ENCODE assay signal across 19 cellular contexts in the genomic region with DNA sequence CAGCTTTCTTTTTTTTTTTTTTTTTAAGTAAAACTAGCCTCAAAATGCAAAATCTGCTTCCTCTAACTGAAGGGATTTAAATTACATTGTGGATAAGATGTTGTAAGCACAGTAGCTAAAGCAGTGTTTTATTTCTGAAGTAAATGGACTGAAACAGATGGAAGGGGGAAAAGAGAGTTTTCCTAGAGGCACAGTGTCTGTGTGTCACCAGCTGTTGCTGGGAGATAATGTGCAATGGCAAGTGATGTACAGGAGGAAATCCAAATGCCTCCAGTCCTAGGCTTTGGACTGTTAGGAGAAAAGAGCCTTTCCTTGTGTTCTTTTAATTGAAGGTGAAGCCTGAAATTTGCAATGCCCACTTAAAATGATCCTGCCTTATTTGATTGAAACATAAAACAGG.
"Had no signal": no experiment of that assay in that cellular context is flagged by ENCODE, and none has a peak within 500 bp of the region (broad histone marks: within the 10 kb centered on the region; RNA-seq: fewer than 3 reads in every experiment).

No MANE protein-coding gene starts in this region.

- H3K27me3 ChIP-seq: gastrocnemius medialis, heart left ventricle, tibial artery had no signal

- H3K4me3 Mint-ChIP-seq: activated naive CD4-positive, alpha-beta T cell treated with anti-CD3 and anti-CD28 coated beads, Interleukin-2, amount 50 U/mL, for 24 hours; activated T-cell treated with anti-CD3 and anti-CD28 coated beads, Interleukin-2, amount 50 U/mL, for 72 hours; dendritic cell treated with granulocyte-macrophage colony-stimulating factor and Interleukin-4, amounts not matched to agents 40 ng/mL and 50 ng/mL, for 4 days; immature natural killer cell; naive thymus-derived CD8-positive, alpha-beta T cell had no signal

- H3K27ac ChIP-seq: gastrocnemius medialis, heart left ventricle, psoas muscle, tibial artery had no signal

- DNase-seq: activated CD4-positive, alpha-beta T cell treated with anti-CD3 and anti-CD28 coated beads, Interleukin-2, amount 50 U/mL, for 1 hour; activated CD4-positive, CD25-positive, alpha-beta regulatory T cell treated with anti-CD3 and anti-CD28 coated beads, Interleukin-2, amount 50 U/mL, for 72 hours; activated CD8-positive, alpha-beta memory T cell treated with anti-CD3 and anti-CD28 coated beads, Interleukin-2, amount 50 U/mL, for 4 hours; activated gamma-delta T cell; activated T-cell treated with anti-CD3 and anti-CD28 coated beads, Interleukin-2, amount 50 U/mL, for 72 hours; effector CD8-positive, alpha-beta T cell; gastrocnemius medialis; heart left ventricle; immature natural killer cell; mesenchymal stem cell; naive thymus-derived CD8-positive, alpha-beta T cell; psoas muscle; right cardiac atrium; stimulated activated CD4-positive, alpha-beta T cell treated with anti-CD3 and anti-CD28 coated beads, Interleukin-2, amount 100 ng/mL, for 24 hours; stimulated activated naive CD4-positive, alpha-beta T cell treated with Interleukin-2 at 50 U/mL for 16 hours; tibial artery had no signal

- H3K9me3 ChIP-seq: gastrocnemius medialis, psoas muscle, tibial artery had no signal

- H3K27ac Mint-ChIP-seq: activated naive CD4-positive, alpha-beta T cell treated with anti-CD3 and anti-CD28 coated beads, Interleukin-2, amount 50 U/mL, for 24 hours; activated T-cell treated with anti-CD3 and anti-CD28 coated beads, Interleukin-2, amount 50 U/mL, for 72 hours; dendritic cell treated with granulocyte-macrophage colony-stimulating factor and Interleukin-4, amounts not matched to agents 40 ng/mL and 50 ng/mL, for 4 days; immature natural killer cell; naive thymus-derived CD8-positive, alpha-beta T cell had no signal

- H3K36me3 Mint-ChIP-seq: activated naive CD4-positive, alpha-beta T cell treated with anti-CD3 and anti-CD28 coated beads, Interleukin-2, amount 50 U/mL, for 24 hours; immature natural killer cell; naive thymus-derived CD8-positive, alpha-beta T cell had no signal

- H3K9me3 Mint-ChIP-seq: activated naive CD4-positive, alpha-beta T cell treated with anti-CD3 and anti-CD28 coated beads, Interleukin-2, amount 50 U/mL, for 24 hours; dendritic cell treated with granulocyte-macrophage colony-stimulating factor and Interleukin-4, amounts not matched to agents 40 ng/mL and 50 ng/mL, for 4 days had no signal

- H3K27me3 Mint-ChIP-seq: activated naive CD4-positive, alpha-beta T cell treated with anti-CD3 and anti-CD28 coated beads, Interleukin-2, amount 50 U/mL, for 24 hours; dendritic cell treated with granulocyte-macrophage colony-stimulating factor and Interleukin-4, amounts not matched to agents 40 ng/mL and 50 ng/mL, for 4 days; naive thymus-derived CD8-positive, alpha-beta T cell had no signal

- H3K4me1 ChIP-seq: gastrocnemius medialis, heart left ventricle, psoas muscle, tibial artery had no signal

- ATAC-seq: activated T-cell treated with anti-CD3 and anti-CD28 coated beads, Interleukin-2, amount 50 U/mL, for 72 hours; esophagus mucosa; gastrocnemius medialis; heart left ventricle; naive thymus-derived CD8-positive, alpha-beta T cell; psoas muscle; right cardiac atrium had no signal

- H3K4me3 ChIP-seq: gastrocnemius medialis, heart left ventricle, psoas muscle, tibial artery had no signal

- H3K4me1 Mint-ChIP-seq: activated naive CD4-positive, alpha-beta T cell treated with anti-CD3 and anti-CD28 coated beads, Interleukin-2, amount 50 U/mL, for 24 hours; immature natural killer cell; naive thymus-derived CD8-positive, alpha-beta T cell had no signal

- H3K36me3 ChIP-seq: gastrocnemius medialis, heart left ventricle, tibial artery had no signal
